ENCODE assay signal across 1 cellular context in genomic region chr11:85027346-85027745, GRCh38.
TF ChIP-seq lines count a peak whose summit lies in the region.

No MANE protein-coding gene starts in this region.

TF ChIP-seq in HepG2, 621 proteins besides CTCF, POLR2A, EP300 and RAD21 (continued from another document):
- TF ChIP-seq, protein P1, sequence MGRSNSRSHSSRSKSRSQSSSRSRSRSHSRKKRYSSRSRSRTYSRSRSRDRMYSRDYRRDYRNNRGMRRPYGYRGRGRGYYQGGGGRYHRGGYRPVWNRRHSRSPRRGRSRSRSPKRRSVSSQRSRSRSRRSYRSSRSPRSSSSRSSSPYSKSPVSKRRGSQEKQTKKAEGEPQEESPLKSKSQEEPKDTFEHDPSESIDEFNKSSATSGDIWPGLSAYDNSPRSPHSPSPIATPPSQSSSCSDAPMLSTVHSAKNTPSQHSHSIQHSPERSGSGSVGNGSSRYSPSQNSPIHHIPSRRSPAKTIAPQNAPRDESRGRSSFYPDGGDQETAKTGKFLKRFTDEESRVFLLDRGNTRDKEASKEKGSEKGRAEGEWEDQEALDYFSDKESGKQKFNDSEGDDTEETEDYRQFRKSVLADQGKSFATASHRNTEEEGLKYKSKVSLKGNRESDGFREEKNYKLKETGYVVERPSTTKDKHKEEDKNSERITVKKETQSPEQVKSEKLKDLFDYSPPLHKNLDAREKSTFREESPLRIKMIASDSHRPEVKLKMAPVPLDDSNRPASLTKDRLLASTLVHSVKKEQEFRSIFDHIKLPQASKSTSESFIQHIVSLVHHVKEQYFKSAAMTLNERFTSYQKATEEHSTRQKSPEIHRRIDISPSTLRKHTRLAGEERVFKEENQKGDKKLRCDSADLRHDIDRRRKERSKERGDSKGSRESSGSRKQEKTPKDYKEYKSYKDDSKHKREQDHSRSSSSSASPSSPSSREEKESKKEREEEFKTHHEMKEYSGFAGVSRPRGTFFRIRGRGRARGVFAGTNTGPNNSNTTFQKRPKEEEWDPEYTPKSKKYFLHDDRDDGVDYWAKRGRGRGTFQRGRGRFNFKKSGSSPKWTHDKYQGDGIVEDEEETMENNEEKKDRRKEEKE (IDR thresholded peaks at IDR 0.05) = no peak
- no peak for TF ChIP-seq HMG20B (CRISPR knock-in tag; conservative IDR thresholded peaks at IDR 0.05)
